In genomic region chr12:95553202-95553943, GRCh38 we compare ENCODE assay signal across 14 cellular contexts. TPM values are rescaled to one million over a fixed set of nuclear protein-coding genes. Genes with fewer than 3 reads are reported as not detected.
DNase-seq lines count a peak whose midpoint lies in the region; ATAC-seq and TF ChIP-seq lines count a peak whose summit lies in the region.
"Had no signal": no experiment of that assay in that cellular context is flagged by ENCODE, and none has a peak within 500 bp of the region (broad histone marks: within the 10 kb centered on the region; RNA-seq: fewer than 3 reads in every experiment).

No MANE protein-coding gene starts in this region.

- no peaks in the 10 kb centered on the region for H3K27me3 ChIP-seq in neural progenitor cell
- H3K27me3 ChIP-seq: MG63 had no signal

- no peak overlapping the region for H2AFZ ChIP-seq in neural progenitor cell (replicated peaks)

- peaks cover 17% of the 10 kb centered on the region for H3K79me2 ChIP-seq in neural progenitor cell (ENCODE audit: low read depth)

- no peak overlapping the region for H3K4me2 ChIP-seq in neural progenitor cell

- peaks cover 48% of the 10 kb centered on the region for H3K4me1 Mint-ChIP-seq in activated T-cell treated with anti-CD3 and anti-CD28 coated beads, Interleukin-2, amount 50 U/mL, for 24 hours (ENCODE audit: low read depth)
- H3K4me1 Mint-ChIP-seq in WTC11 (peaks cover 40% of the 10 kb centered on the region), neural progenitor cell (peaks cover 23% of the 10 kb centered on the region), endothelial cell (ENCODE audit: unreplicated experiment) (peaks cover 14% of the 10 kb centered on the region)

- H3K36me3 Mint-ChIP-seq in activated T-cell treated with anti-CD3 and anti-CD28 coated beads, Interleukin-2, amount 50 U/mL, for 24 hours (ENCODE audit: low read depth): peaks cover 8% of the 10 kb centered on the region
- H3K36me3 Mint-ChIP-seq in WTC11: peaks cover 7% of the 10 kb centered on the region
- peaks cover 6% of the 10 kb centered on the region for H3K36me3 Mint-ChIP-seq in neural progenitor cell
- H3K36me3 Mint-ChIP-seq in endothelial cell (ENCODE audit: low read depth, unreplicated experiment): peaks cover 4% of the 10 kb centered on the region

- no peak overlapping the region for H3K4me3 ChIP-seq in neural progenitor cell
- H3K4me3 ChIP-seq: MG63, transverse colon had no signal

- no peaks in the 10 kb centered on the region for H3K27me3 Mint-ChIP-seq in activated T-cell treated with anti-CD3 and anti-CD28 coated beads, Interleukin-2, amount 50 U/mL, for 24 hours
- H3K27me3 Mint-ChIP-seq in WTC11 (ENCODE audit: low read depth) (no peaks in the 10 kb centered on the region), neural progenitor cell (ENCODE audit: insufficient read depth, low read depth) (peaks cover 5% of the 10 kb centered on the region), endothelial cell (ENCODE audit: unreplicated experiment) (no peaks in the 10 kb centered on the region)

- DNase-seq in activated T-cell treated with anti-CD3 and anti-CD28 coated beads, Interleukin-2, amount 50 U/mL, for 24 hours: no peak
- DNase-seq in activated T-cell treated with anti-CD3 and anti-CD28 coated beads, Interleukin-2, amount 50 U/mL, for 48 hours: no peak
- DNase-seq in WTC11 (ENCODE audit: low spot score): no peak
- no peak for DNase-seq in neural progenitor cell (ENCODE audit: low spot score)
- no peak for DNase-seq in endothelial cell (ENCODE audit: low spot score)
- no peak for DNase-seq in NCI-H524 treated with DMSO at 0.1 percent for 48 hours (lab: John Stamatoyannopoulos, UW)
- no peak for DNase-seq in SK-N-DZ (ENCODE audit: low spot score)
- DNase-seq: mammary epithelial cell; MG63; NCI-H82; stimulated activated CD4-positive, alpha-beta T cell treated with anti-CD3 and anti-CD28 coated beads, Interleukin-2, amount 100 ng/mL, for 24 hours; T-helper 9 cell; transverse colon had no signal

- ATAC-seq in WTC11: no peak

- H3K27ac ChIP-seq in KOPT-K1 (ENCODE audit: low read depth, low read length, poor library complexity, severe bottlenecking) (peak overlapping the region; percentile 91), neural progenitor cell (no peak overlapping the region)
- H3K27ac ChIP-seq: transverse colon had no signal

- H3K4me1 ChIP-seq in neural progenitor cell: peaks cover 24% of the 10 kb centered on the region

- peak overlapping the region; percentile 90 for H3K27ac Mint-ChIP-seq in activated T-cell treated with anti-CD3 and anti-CD28 coated beads, Interleukin-2, amount 50 U/mL, for 24 hours
- peak overlapping the region; percentile 84 for H3K27ac Mint-ChIP-seq in WTC11
- no peak overlapping the region for H3K27ac Mint-ChIP-seq in neural progenitor cell
- H3K27ac Mint-ChIP-seq in endothelial cell (ENCODE audit: unreplicated experiment): no peak overlapping the region

- no peak overlapping the region for H3K9ac ChIP-seq in neural progenitor cell

- peaks cover 40% of the 10 kb centered on the region for H3F3A ChIP-seq in neural progenitor cell (ENCODE audit: low read depth)

- H3K36me3 ChIP-seq in KOPT-K1 (ENCODE audit: insufficient read depth, low read length) (no peaks in the 10 kb centered on the region), neural progenitor cell (no peaks in the 10 kb centered on the region)
- H3K36me3 ChIP-seq: MG63, transverse colon had no signal

- CTCF ChIA-PET in WTC11 (lab: Charles Lee): interaction anchor here (0.7 to 2.1 kb wide), 3 partner anchors 19 to 1082 kb away, joined by 3 to 8 read pairs (median 5); no protein-coding TSS in a partner anchor

- no peaks in the 10 kb centered on the region for H4K20me1 ChIP-seq in neural progenitor cell (ENCODE audit: low read depth)

- POLR2A ChIA-PET in WTC11 (lab: Charles Lee): interaction anchor here (0.9 kb wide), 1 partner anchor 17 kb away, joined by 4 read pairs; no protein-coding TSS in a partner anchor

- H3K9me3 Mint-ChIP-seq in activated T-cell treated with anti-CD3 and anti-CD28 coated beads, Interleukin-2, amount 50 U/mL, for 24 hours: peaks cover 5% of the 10 kb centered on the region
- H3K9me3 Mint-ChIP-seq in WTC11 (0 out of 2 replicates have a peak, but pooled peaks cover 4% of the 10 kb centered on the region), neural progenitor cell (peaks cover 7% of the 10 kb centered on the region), endothelial cell (ENCODE audit: unreplicated experiment) (no peaks in the 10 kb centered on the region)

- TF ChIP-seq CTCF in WTC11 (IDR thresholded peaks at IDR 0.05): no peak
- TF ChIP-seq CTCF in neural progenitor cell (IDR thresholded peaks at IDR 0.05): no peak
- TF ChIP-seq CTCF in endothelial cell (IDR thresholded peaks at IDR 0.05; ENCODE audit: unreplicated experiment): no peak

- H3K9me3 ChIP-seq in KOPT-K1 (ENCODE audit: insufficient read depth, low read length, poor library complexity, severe bottlenecking) (peaks cover 8% of the 10 kb centered on the region), neural progenitor cell (ENCODE audit: low read depth) (peaks cover 4% of the 10 kb centered on the region)
- H3K9me3 ChIP-seq: transverse colon had no signal

- peak overlapping the region; percentile 77 for H3K4me3 Mint-ChIP-seq in activated T-cell treated with anti-CD3 and anti-CD28 coated beads, Interleukin-2, amount 50 U/mL, for 24 hours
- H3K4me3 Mint-ChIP-seq in WTC11 (peak overlapping the region; percentile 91), neural progenitor cell (peak overlapping the region; percentile 10), endothelial cell (ENCODE audit: unreplicated experiment) (no peak overlapping the region)

TF ChIP-seq in WTC11, 78 proteins besides CTCF, POLR2A, EP300 and RAD21 (continues in another document):
- TF ChIP-seq STAT6 (CRISPR knock-in tag; conservative IDR thresholded peaks at IDR 0.05; ENCODE audit: low read depth) (no peak), NFYB (CRISPR knock-in tag; conservative IDR thresholded peaks at IDR 0.05; ENCODE audit: low read depth) (no peak), RELA (CRISPR knock-in tag; IDR thresholded peaks at IDR 0.05; ENCODE audit: borderline replicate concordance) (no peak), TEAD4 (CRISPR knock-in tag; IDR thresholded peaks at IDR 0.05) (no peak), USF2 (CRISPR knock-in tag; IDR thresholded peaks at IDR 0.05) (no peak), PREB (CRISPR knock-in tag; IDR thresholded peaks at IDR 0.05; ENCODE audit: borderline replicate concordance) (no peak), TCF7 (CRISPR knock-in tag; IDR thresholded peaks at IDR 0.05; ENCODE audit: low read depth) (no peak), TP53 (CRISPR knock-in tag; IDR thresholded peaks at IDR 0.05) (no peak), JAZF1 (CRISPR knock-in tag; IDR thresholded peaks at IDR 0.05) (no peak), ETV6 (CRISPR knock-in tag; IDR thresholded peaks at IDR 0.05) (no peak), CBFB (CRISPR knock-in tag; IDR thresholded peaks at IDR 0.05; ENCODE audit: low read depth) (no peak), IRF1 (CRISPR knock-in tag; IDR thresholded peaks at IDR 0.05) (no peak), CREM (CRISPR knock-in tag; IDR thresholded peaks at IDR 0.05) (no peak)

RNA-seq across cellular contexts. Expression of gene USP44, which starts 2.1 kb away (rescaled TPM):
- total RNA-seq in WTC11 (2021): 93.4 to 120 TPM (median 116 TPM) in 3 replicates
- total RNA-seq in neural progenitor cell (ENCODE audit: low replicate concordance): 67.1 and 79.4 TPM in 2 replicates
- 10.4 TPM for total RNA-seq in endothelial cell (ENCODE audit: unreplicated experiment)
- not detected in 2 replicates for polyA plus RNA-seq in SK-N-DZ (2014; cell fraction: cytosol; rRNA removed)
- not detected in 2 replicates for polyA plus RNA-seq in SK-N-DZ (2014; cell fraction: nucleus; rRNA removed)

Comparison
In these comparisons a context has a peak if more than half of its experiments do, and no peak if none do; other contexts are left out.
1. H3K27ac Mint-ChIP-seq: peak in activated T-cell treated with anti-CD3 and anti-CD28 coated beads, Interleukin-2, amount 50 U/mL, for 24 hours (single experiment) and WTC11 (single experiment); none in neural progenitor cell (single experiment) and endothelial cell (single experiment).